ENCODE assay signal across 1 cellular context in the genomic region with DNA sequence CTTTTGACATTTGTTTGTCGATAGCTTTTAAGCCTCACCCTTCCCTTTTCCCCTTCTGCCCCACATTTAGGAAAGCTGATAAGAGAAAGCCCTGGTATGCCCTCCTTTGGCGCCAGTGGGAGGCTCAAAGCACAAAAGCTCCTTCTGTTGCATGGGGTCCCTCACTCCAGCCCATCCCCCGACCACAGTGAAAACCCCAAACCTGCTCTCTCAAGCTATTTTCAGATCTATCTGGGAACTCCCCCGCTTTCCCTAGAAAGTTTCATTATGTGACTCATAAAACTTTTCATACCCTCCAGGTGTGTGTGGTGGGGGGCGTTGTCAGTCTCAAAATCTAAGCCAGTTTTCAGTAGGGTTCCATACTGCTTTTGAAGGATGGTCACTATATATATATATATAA.
TF ChIP-seq lines count a peak whose summit lies in the region.

No MANE protein-coding gene starts in this region.

TF ChIP-seq in HepG2, 621 proteins besides CTCF, POLR2A, EP300 and RAD21 (continued from another document):
- TF ChIP-seq ZNF713 (CRISPR knock-in tag; IDR thresholded peaks at IDR 0.05) (no peak), HES4 (CRISPR knock-in tag; IDR thresholded peaks at IDR 0.05; ENCODE audit: borderline replicate concordance) (no peak), EHMT2 (IDR thresholded peaks at IDR 0.05; ENCODE audit: borderline replicate concordance, low read depth, low read length) (no peak), NFE2L1 (CRISPR knock-in tag; IDR thresholded peaks at IDR 0.05; ENCODE audit: borderline replicate concordance) (no peak), ZNF7 (CRISPR knock-in tag; IDR thresholded peaks at IDR 0.05) (no peak), TP53 (CRISPR knock-in tag; conservative IDR thresholded peaks at IDR 0.05) (no peak), ZNF597 (CRISPR knock-in tag; IDR thresholded peaks at IDR 0.05) (no peak), ZFP36L2 (CRISPR knock-in tag; IDR thresholded peaks at IDR 0.05) (no peak)
- TF ChIP-seq, protein P1, sequence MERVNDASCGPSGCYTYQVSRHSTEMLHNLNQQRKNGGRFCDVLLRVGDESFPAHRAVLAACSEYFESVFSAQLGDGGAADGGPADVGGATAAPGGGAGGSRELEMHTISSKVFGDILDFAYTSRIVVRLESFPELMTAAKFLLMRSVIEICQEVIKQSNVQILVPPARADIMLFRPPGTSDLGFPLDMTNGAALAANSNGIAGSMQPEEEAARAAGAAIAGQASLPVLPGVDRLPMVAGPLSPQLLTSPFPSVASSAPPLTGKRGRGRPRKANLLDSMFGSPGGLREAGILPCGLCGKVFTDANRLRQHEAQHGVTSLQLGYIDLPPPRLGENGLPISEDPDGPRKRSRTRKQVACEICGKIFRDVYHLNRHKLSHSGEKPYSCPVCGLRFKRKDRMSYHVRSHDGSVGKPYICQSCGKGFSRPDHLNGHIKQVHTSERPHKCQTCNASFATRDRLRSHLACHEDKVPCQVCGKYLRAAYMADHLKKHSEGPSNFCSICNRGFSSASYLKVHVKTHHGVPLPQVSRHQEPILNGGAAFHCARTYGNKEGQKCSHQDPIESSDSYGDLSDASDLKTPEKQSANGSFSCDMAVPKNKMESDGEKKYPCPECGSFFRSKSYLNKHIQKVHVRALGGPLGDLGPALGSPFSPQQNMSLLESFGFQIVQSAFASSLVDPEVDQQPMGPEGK (CRISPR knock-in tag; IDR thresholded peaks at IDR 0.05), result no peak
